Comparison of ENCODE assay signal across 25 cellular contexts in the genomic region with DNA sequence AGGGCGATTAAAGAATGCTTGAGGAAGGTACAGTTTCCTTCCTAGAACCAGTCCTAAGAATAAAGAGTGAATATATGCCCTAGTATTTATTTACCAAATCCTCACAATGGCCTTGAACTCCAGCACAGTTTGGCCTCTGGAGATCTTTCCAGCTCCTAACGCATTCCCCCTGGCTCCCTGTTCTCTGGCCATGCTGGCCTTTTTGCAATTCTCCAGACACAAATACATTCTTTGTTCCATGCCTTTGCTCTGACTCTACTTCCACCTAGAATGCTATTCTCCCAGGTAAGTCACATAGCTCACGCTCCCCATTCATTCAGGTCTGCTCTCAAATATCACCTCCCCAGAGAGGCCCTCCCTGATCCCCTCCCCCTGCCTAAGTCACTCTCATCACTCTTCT. TPM values are rescaled to one million over a fixed set of nuclear protein-coding genes. Genes with fewer than 3 reads are reported as not detected.
DNase-seq lines count a peak whose midpoint lies in the region; ATAC-seq and TF ChIP-seq lines count a peak whose summit lies in the region.
"Had no signal": no experiment of that assay in that cellular context is flagged by ENCODE, and none has a peak within 500 bp of the region (broad histone marks: within the 10 kb centered on the region; RNA-seq: fewer than 3 reads in every experiment).

No MANE protein-coding gene starts in this region.

- CTCF ChIA-PET in activated CD4-positive, alpha-beta T cell treated with anti-CD3 and anti-CD28 coated beads, Interleukin-2, amount 10 ng/mL, durations not matched to agents 7 days and 5 days (lab: Charles Lee) = interaction anchor here (0.6 to 16.1 kb wide), 11 partner anchors 9 to 826 kb away, joined by 3 to 280 read pairs (median 4); no protein-coding TSS in a partner anchor
- CTCF ChIA-PET in WTC11 (lab: Charles Lee) = interaction anchor here (1.0 to 3.6 kb wide), 17 partner anchors 8 to 186 kb away, joined by 3 to 31 read pairs (median 13); a partner anchor contains a TSS

- peaks cover 7% of the 10 kb centered on the region for H3K36me3 Mint-ChIP-seq in activated CD4-positive, alpha-beta T cell treated with anti-CD3 and anti-CD28 coated beads, Interleukin-2, amount 10 ng/mL, durations not matched to agents 7 days and 5 days (ENCODE audit: low read depth)
- no peaks in the 10 kb centered on the region for H3K36me3 Mint-ChIP-seq in activated CD4-positive, alpha-beta T cell treated with anti-CD3 and anti-CD28 coated beads, Interleukin-2, amount 10 ng/mL, durations not matched to agents 24 days and 14 days (ENCODE audit: low read depth)
- H3K36me3 Mint-ChIP-seq in WTC11 (no peaks in the 10 kb centered on the region), type B pancreatic cell (no peaks in the 10 kb centered on the region)
- H3K36me3 Mint-ChIP-seq: IgD-negative memory B cell had no signal

- H3K4me1 ChIP-seq in left lung = peaks cover 22 to 92% of the 10 kb centered on the region in 2 donors
- peaks cover 33% of the 10 kb centered on the region for H3K4me1 ChIP-seq in body of pancreas

- no peak for TF ChIP-seq POLR2A in body of pancreas (IDR thresholded peaks at IDR 0.05)

- peaks cover 68% of the 10 kb centered on the region for H3K4me1 Mint-ChIP-seq in activated CD4-positive, alpha-beta T cell treated with anti-CD3 and anti-CD28 coated beads, Interleukin-2, amount 10 ng/mL, durations not matched to agents 7 days and 5 days
- peaks cover 61% of the 10 kb centered on the region for H3K4me1 Mint-ChIP-seq in activated CD4-positive, alpha-beta T cell treated with anti-CD3 and anti-CD28 coated beads, Interleukin-2, amount 10 ng/mL, durations not matched to agents 24 days and 14 days
- H3K4me1 Mint-ChIP-seq in WTC11 (peaks cover 89% of the 10 kb centered on the region), type B pancreatic cell (ENCODE audit: unreplicated experiment) (peaks cover 50% of the 10 kb centered on the region)

- ATAC-seq in WTC11 = no peak
- no peak for ATAC-seq in left lung
- ATAC-seq in left colon = no peak
- no peak for ATAC-seq in body of pancreas
- ATAC-seq: activated CD4-positive, CD25-positive, alpha-beta regulatory T cell treated with anti-CD3 and anti-CD28 coated beads, Interleukin-2, amount 50 U/mL, for 24 hours; activated T-helper 17 cell treated with anti-CD3 and anti-CD28 coated beads, Interleukin-2, amount 50 U/mL, for 72 hours had no signal

- POLR2A ChIA-PET in activated CD4-positive, alpha-beta T cell treated with anti-CD3 and anti-CD28 coated beads, Interleukin-2, amount 10 ng/mL, durations not matched to agents 7 days and 5 days (lab: Charles Lee) = no interaction called here
- POLR2A ChIA-PET in WTC11 (lab: Charles Lee) = interaction anchor here (0.5 to 1.4 kb wide), 4 partner anchors 11 to 102 kb away, joined by 3 to 4 read pairs (median 4); no protein-coding TSS in a partner anchor

- H3K27ac ChIP-seq in left lung (peak overlapping the region; percentile 13 to 90), body of pancreas (no peak overlapping the region)
- H3K27ac ChIP-seq: tibial artery had no signal

- WGBS in body of pancreas, 2 donors = 49 to 61% methylated on average over 3 of the region's 3 CpGs

- H3K36me3 ChIP-seq in left lung (no peaks in the 10 kb centered on the region), body of pancreas (replicated peaks in 1 of 2; ENCODE audit: insufficient read depth in 1 of 2, low read depth in 2 of 2) (no peaks in the 10 kb centered on the region)
- H3K36me3 ChIP-seq: BLaER1 treated with 17β-estradiol and CSF1 and Interleukin-3, amounts not matched to agents 10 nM and 100 nM; esophagus squamous epithelium; HAP-1; tibial artery had no signal

- no peaks in the 10 kb centered on the region for H3K9me3 ChIP-seq in left lung
- no peaks in the 10 kb centered on the region for H3K9me3 ChIP-seq in body of pancreas
- H3K9me3 ChIP-seq: BLaER1 treated with 17β-estradiol and CSF1 and Interleukin-3, amounts not matched to agents 10 nM and 100 nM; esophagus squamous epithelium; HAP-1; tibial artery had no signal

- intact Hi-C loops in activated CD4-positive, alpha-beta T cell treated with anti-CD3 and anti-CD28 coated beads, Interleukin-2, amount 10 ng/mL, durations not matched to agents 24 days and 14 days (cut with micrococcal nuclease) = loop anchor here (10.0 kb wide), 1 partner anchor 499 kb away; a partner anchor contains a TSS
- intact Hi-C loops in left lung (cut with DNase I) = no loop called here
- intact Hi-C loops in left colon (cut with DNase I, micrococcal nuclease) = no loop called here
- intact Hi-C loops in body of pancreas (cut with DNase I) = no loop called here

- H3K27me3 Mint-ChIP-seq in activated CD4-positive, alpha-beta T cell treated with anti-CD3 and anti-CD28 coated beads, Interleukin-2, amount 10 ng/mL, durations not matched to agents 7 days and 5 days = peaks cover 2% of the 10 kb centered on the region
- no peaks in the 10 kb centered on the region for H3K27me3 Mint-ChIP-seq in activated CD4-positive, alpha-beta T cell treated with anti-CD3 and anti-CD28 coated beads, Interleukin-2, amount 10 ng/mL, durations not matched to agents 24 days and 14 days
- H3K27me3 Mint-ChIP-seq in WTC11 (ENCODE audit: low read depth) = peaks cover 11% of the 10 kb centered on the region
- H3K27me3 Mint-ChIP-seq in type B pancreatic cell = peaks cover 4% of the 10 kb centered on the region
- H3K27me3 Mint-ChIP-seq: activated T-helper 17 cell treated with anti-CD3 and anti-CD28 coated beads, Interleukin-2, amount 50 U/mL, for 72 hours had no signal

- DNase-seq in activated CD4-positive, alpha-beta T cell treated with anti-CD3 and anti-CD28 coated beads, Interleukin-2, amount 10 ng/mL, durations not matched to agents 7 days and 5 days = no peak
- DNase-seq in activated CD4-positive, alpha-beta T cell treated with anti-CD3 and anti-CD28 coated beads, Interleukin-2, amount 10 ng/mL, durations not matched to agents 24 days and 14 days = no peak
- DNase-seq in WTC11 (ENCODE audit: low spot score) = no peak
- no peak for DNase-seq in left lung
- DNase-seq in type B pancreatic cell (ENCODE audit: extremely low spot score, unreplicated experiment) = no peak
- no peak for DNase-seq in left colon
- DNase-seq in body of pancreas = no peak
- DNase-seq in D341Med (ENCODE audit: low spot score) = no peak
- DNase-seq: caudate nucleus; DMS 273 treated with DMSO at 0.1 percent for 48 hours; esophagus squamous epithelium; GF-D8; NCI-H146; NCI-H2227 treated with DMSO at 0.1 percent for 48 hours; posterior cingulate gyrus; stimulated activated naive CD4-positive, alpha-beta T cell; T-helper 9 cell; tibial artery had no signal

- H3K4me3 ChIP-seq in left lung (no peak overlapping the region), body of pancreas (no peak overlapping the region)
- H3K4me3 ChIP-seq: BLaER1 treated with 17β-estradiol and CSF1 and Interleukin-3, amounts not matched to agents 10 nM and 100 nM; esophagus squamous epithelium; HAP-1; lung; tibial artery had no signal

- TF ChIP-seq CTCF in WTC11 (IDR thresholded peaks at IDR 0.05) (no peak), left lung (IDR thresholded peaks at IDR 0.05) (no peak), type B pancreatic cell (conservative IDR thresholded peaks at IDR 0.05) (no peak), body of pancreas (IDR thresholded peaks at IDR 0.05) (no peak)

- H3K27ac Mint-ChIP-seq in activated CD4-positive, alpha-beta T cell treated with anti-CD3 and anti-CD28 coated beads, Interleukin-2, amount 10 ng/mL, durations not matched to agents 7 days and 5 days = peak overlapping the region; percentile 60
- no peak overlapping the region for H3K27ac Mint-ChIP-seq in activated CD4-positive, alpha-beta T cell treated with anti-CD3 and anti-CD28 coated beads, Interleukin-2, amount 10 ng/mL, durations not matched to agents 24 days and 14 days
- H3K27ac Mint-ChIP-seq in WTC11 (peak overlapping the region; percentile 93), type B pancreatic cell (peak overlapping the region; percentile 65)
- H3K27ac Mint-ChIP-seq: activated T-helper 17 cell treated with anti-CD3 and anti-CD28 coated beads, Interleukin-2, amount 50 U/mL, for 72 hours had no signal

- H3K4me3 Mint-ChIP-seq in activated CD4-positive, alpha-beta T cell treated with anti-CD3 and anti-CD28 coated beads, Interleukin-2, amount 10 ng/mL, durations not matched to agents 7 days and 5 days = no peak overlapping the region
- no peak overlapping the region for H3K4me3 Mint-ChIP-seq in activated CD4-positive, alpha-beta T cell treated with anti-CD3 and anti-CD28 coated beads, Interleukin-2, amount 10 ng/mL, durations not matched to agents 24 days and 14 days
- H3K4me3 Mint-ChIP-seq in WTC11 (peak overlapping the region; percentile 8; the same call in 1 of the 2 replicates), type B pancreatic cell (peak overlapping the region; percentile 52)
- H3K4me3 Mint-ChIP-seq: activated T-helper 17 cell treated with anti-CD3 and anti-CD28 coated beads, Interleukin-2, amount 50 U/mL, for 72 hours had no signal

- no peaks in the 10 kb centered on the region for H3K27me3 ChIP-seq in left lung
- H3K27me3 ChIP-seq in body of pancreas = no peaks in the 10 kb centered on the region
- H3K27me3 ChIP-seq: BLaER1 treated with 17β-estradiol and CSF1 and Interleukin-3, amounts not matched to agents 10 nM and 100 nM; esophagus squamous epithelium; tibial artery had no signal

- H3K9me3 Mint-ChIP-seq in activated CD4-positive, alpha-beta T cell treated with anti-CD3 and anti-CD28 coated beads, Interleukin-2, amount 10 ng/mL, durations not matched to agents 7 days and 5 days = no peaks in the 10 kb centered on the region
- H3K9me3 Mint-ChIP-seq in activated CD4-positive, alpha-beta T cell treated with anti-CD3 and anti-CD28 coated beads, Interleukin-2, amount 10 ng/mL, durations not matched to agents 24 days and 14 days = no peaks in the 10 kb centered on the region
- H3K9me3 Mint-ChIP-seq in WTC11 (no peaks in the 10 kb centered on the region), type B pancreatic cell (no peaks in the 10 kb centered on the region)
- H3K9me3 Mint-ChIP-seq: activated T-helper 17 cell treated with anti-CD3 and anti-CD28 coated beads, Interleukin-2, amount 50 U/mL, for 72 hours; IgD-negative memory B cell had no signal

RNA-seq across cellular contexts. Expression of a gene that starts 3.7 kb away (rescaled TPM):
- total RNA-seq in activated CD4-positive, alpha-beta T cell treated with anti-CD3 and anti-CD28 coated beads, Interleukin-2, amount 10 ng/mL, durations not matched to agents 7 days and 5 days = 100 to 1,000 TPM; 178 to 187 TPM
- 87.4 and 94.7 TPM in 2 replicates for total RNA-seq in activated CD4-positive, alpha-beta T cell treated with anti-CD3 and anti-CD28 coated beads, Interleukin-2, amount 10 ng/mL, durations not matched to agents 24 days and 14 days
- total RNA-seq in WTC11 (2021) = 107 to 139 TPM (median 115 TPM) in 3 replicates
- total RNA-seq in left lung = 10 to 100 TPM; 40.5 to 65.1 TPM
- total RNA-seq in type B pancreatic cell (ENCODE audit: low replicate concordance) = 50.0 and 57.6 TPM in 2 replicates
- 10 to 100 TPM; 44.9 to 47.9 TPM for total RNA-seq in left colon
- total RNA-seq in body of pancreas = 10 to 100 TPM; 79.4 to 86.4 TPM

RNA-seq across cellular contexts. Expression of a gene that starts 37.9 kb away (rescaled TPM):
- 10 to 100 TPM in 1 of 2 experiments, 1 to 10 TPM in 1; 8.2 to 10.5 TPM for total RNA-seq in activated CD4-positive, alpha-beta T cell treated with anti-CD3 and anti-CD28 coated beads, Interleukin-2, amount 10 ng/mL, durations not matched to agents 7 days and 5 days
- total RNA-seq in activated CD4-positive, alpha-beta T cell treated with anti-CD3 and anti-CD28 coated beads, Interleukin-2, amount 10 ng/mL, durations not matched to agents 24 days and 14 days = 5.4 and 7.1 TPM in 2 replicates
- total RNA-seq in WTC11 (2021) = 560 to 611 TPM (median 602 TPM) in 3 replicates
- total RNA-seq in left lung = 100 to 1,000 TPM in 1 of 2 donors, 10 to 100 TPM in 1; 15.4 to 121 TPM
- total RNA-seq in type B pancreatic cell (ENCODE audit: low replicate concordance) = 949 and 981 TPM in 2 replicates
- total RNA-seq in left colon = 100 to 1,000 TPM; 136 to 195 TPM
- total RNA-seq in body of pancreas = 10 to 100 TPM; 36.9 to 63.0 TPM

RNA-seq across cellular contexts. Expression of a gene that starts 48.1 kb away (rescaled TPM):
- total RNA-seq in activated CD4-positive, alpha-beta T cell treated with anti-CD3 and anti-CD28 coated beads, Interleukin-2, amount 10 ng/mL, durations not matched to agents 7 days and 5 days = under 1 TPM; 0.12 to 0.31 TPM
- 0.80 and 0.84 TPM in 2 replicates for total RNA-seq in activated CD4-positive, alpha-beta T cell treated with anti-CD3 and anti-CD28 coated beads, Interleukin-2, amount 10 ng/mL, durations not matched to agents 24 days and 14 days
- total RNA-seq in WTC11 (2021) (0.62 to 0.85 TPM (median 0.62 TPM) in 3 replicates), left lung (not detected), type B pancreatic cell (ENCODE audit: low replicate concordance) (0.98 and 1.0 TPM in 2 replicates), left colon (1 to 10 TPM in 1 of 2 donors, under 1 TPM in 1; 0.67 to 3.1 TPM), body of pancreas (not detected)
- total RNA-seq: A673, esophagus squamous epithelium had no signal

Comparison
In these comparisons a context has a peak if more than half of its experiments do, and no peak if none do; other contexts are left out.
1. H3K4me3 Mint-ChIP-seq: peak in WTC11 (single experiment) and type B pancreatic cell (single experiment); none in activated CD4-positive, alpha-beta T cell treated with anti-CD3 and anti-CD28 coated beads, Interleukin-2, amount 10 ng/mL, durations not matched to agents 7 days and 5 days (single experiment) and activated CD4-positive, alpha-beta T cell treated with anti-CD3 and anti-CD28 coated beads, Interleukin-2, amount 10 ng/mL, durations not matched to agents 24 days and 14 days (single experiment).
2. H3K27ac ChIP-seq: peak in left lung (2 of 2); none in body of pancreas (0 of 4).